In genomic region chr6:110950443-110950842, GRCh38 we compare ENCODE assay signal across 12 cellular contexts.
"Had no signal": no experiment of that assay in that cellular context is flagged by ENCODE, and none has a peak within 500 bp of the region (broad histone marks: within the 10 kb centered on the region; RNA-seq: fewer than 3 reads in every experiment).

No MANE protein-coding gene starts in this region.

- H3K36me3 ChIP-seq: brain microvascular endothelial cell, gastroesophageal sphincter, neutrophil, tibial nerve had no signal

- H3K4me3 ChIP-seq: gastroesophageal sphincter, tibial nerve had no signal

- H3K27me3 ChIP-seq: brain microvascular endothelial cell, gastroesophageal sphincter, neutrophil, tibial nerve had no signal

- ATAC-seq: activated CD4-positive, alpha-beta T cell treated with anti-CD3 and anti-CD28 coated beads for 36 hours; gastroesophageal sphincter; WTC11 had no signal

- H3K9me3 ChIP-seq: gastroesophageal sphincter, neutrophil, tibial nerve had no signal

- FAIRE-seq: urothelium cell line had no signal

- H3K27ac ChIP-seq: brain microvascular endothelial cell, gastroesophageal sphincter, neutrophil had no signal

- DNase-seq: activated CD4-positive, alpha-beta T cell treated with anti-CD3 and anti-CD28 coated beads for 36 hours; activated CD4-positive, alpha-beta T cell treated with anti-CD3 and anti-CD28 coated beads, Interleukin-2, amount 50 U/mL, for 48 hours; activated naive CD4-positive, alpha-beta T cell treated with anti-CD3 and anti-CD28 coated beads for 36 hours; brain microvascular endothelial cell; cortex of kidney; immature natural killer cell; stimulated activated CD4-positive, alpha-beta T cell treated with anti-CD3 and anti-CD28 coated beads, Interleukin-2, amount 100 ng/mL, for 24 hours had no signal
